In genomic region chr7:8125680-8126444, GRCh38 we compare ENCODE assay signal across 8 cellular contexts.
DNase-seq lines count a peak whose midpoint lies in the region; ATAC-seq and TF ChIP-seq lines count a peak whose summit lies in the region.

No MANE protein-coding gene starts in this region.

- H3K27me3 Mint-ChIP-seq in activated T-cell treated with anti-CD3 and anti-CD28 coated beads, Interleukin-2, amount 50 U/mL, for 24 hours = no peaks in the 10 kb centered on the region
- H3K27me3 Mint-ChIP-seq in naive thymus-derived CD8-positive, alpha-beta T cell = no peaks in the 10 kb centered on the region

- H3K4me3 Mint-ChIP-seq in activated T-cell treated with anti-CD3 and anti-CD28 coated beads, Interleukin-2, amount 50 U/mL, for 24 hours = peak overlapping the region; percentile 63
- H3K4me3 Mint-ChIP-seq in naive thymus-derived CD8-positive, alpha-beta T cell = peak overlapping the region; percentile 41 to 83 (median 76)

- DNase-seq in NAMALWA (ENCODE audit: low spot score) = peak; percentile 66
- DNase-seq in activated T-cell treated with anti-CD3 and anti-CD28 coated beads, Interleukin-2, amount 50 U/mL, for 24 hours = peak; percentile 82
- peak; percentile 36 to 88 (median 77) for DNase-seq in naive thymus-derived CD8-positive, alpha-beta T cell
- DNase-seq in cerebellar nuclear complex (lab: John Stamatoyannopoulos, UW) = no peak
- no peak for DNase-seq in ureter (ENCODE audit: low spot score)
- no peak for DNase-seq in NCI-H2029 treated with DMSO at 0.1 percent for 48 hours (lab: John Stamatoyannopoulos, UW)

- peaks cover 83% of the 10 kb centered on the region for H3K4me1 Mint-ChIP-seq in activated T-cell treated with anti-CD3 and anti-CD28 coated beads, Interleukin-2, amount 50 U/mL, for 24 hours (ENCODE audit: low read depth)
- peaks cover 34 to 82% (median 72%) of the 10 kb centered on the region in 4 donors for H3K4me1 Mint-ChIP-seq in naive thymus-derived CD8-positive, alpha-beta T cell

- ATAC-seq in GM21786 (IDR thresholded peaks at IDR 0.05; ENCODE audit: unreplicated experiment) = peak; percentile 73
- ATAC-seq in naive thymus-derived CD8-positive, alpha-beta T cell = peak; percentile 97

- no peaks in the 10 kb centered on the region for H3K36me3 Mint-ChIP-seq in activated T-cell treated with anti-CD3 and anti-CD28 coated beads, Interleukin-2, amount 50 U/mL, for 24 hours (ENCODE audit: low read depth)
- no peaks in the 10 kb centered on the region for H3K36me3 Mint-ChIP-seq in naive thymus-derived CD8-positive, alpha-beta T cell

- no peaks in the 10 kb centered on the region for H3K9me3 Mint-ChIP-seq in activated T-cell treated with anti-CD3 and anti-CD28 coated beads, Interleukin-2, amount 50 U/mL, for 24 hours
- no peaks in the 10 kb centered on the region for H3K9me3 Mint-ChIP-seq in naive thymus-derived CD8-positive, alpha-beta T cell

- peak overlapping the region; percentile 96 for H3K27ac Mint-ChIP-seq in activated T-cell treated with anti-CD3 and anti-CD28 coated beads, Interleukin-2, amount 50 U/mL, for 24 hours
- H3K27ac Mint-ChIP-seq in naive thymus-derived CD8-positive, alpha-beta T cell = peak overlapping the region; percentile 94 to 100 (median 98)

- TF ChIP-seq CTCF in GM12872 (IDR thresholded peaks at IDR 0.05; ENCODE audit: insufficient read depth, low read depth, low read length) = peak; percentile 27; the same call in 1 of the 3 replicates

- POLR2A ChIA-PET in naive thymus-derived CD8-positive, alpha-beta T cell (lab: Charles Lee) = interaction anchor here (0.6 to 3.5 kb wide), 14 partner anchors 9 to 361 kb away, joined by 3 to 39 read pairs (median 4); partner anchors contain the start of gene GLCCI1

Comparison
In these comparisons a context has a peak if more than half of its experiments do, and no peak if none do; other contexts are left out.
1. DNase-seq: peak in NAMALWA (single experiment), activated T-cell treated with anti-CD3 and anti-CD28 coated beads, Interleukin-2, amount 50 U/mL, for 24 hours (single experiment) and naive thymus-derived CD8-positive, alpha-beta T cell (10 of 10); none in cerebellar nuclear complex (0 of 2), ureter (single experiment) and NCI-H2029 treated with DMSO at 0.1 percent for 48 hours (single experiment).